In genomic region chr1:193406901-193407300, GRCh38 we compare ENCODE assay signal across 8 cellular contexts.
DNase-seq lines count a peak whose midpoint lies in the region; ATAC-seq, FAIRE-seq and TF ChIP-seq lines count a peak whose summit lies in the region.

No MANE protein-coding gene starts in this region.

- CTCF ChIA-PET in Caco-2 (lab: Charles Lee), result no interaction called here

- ATAC-seq in GM19328 (IDR thresholded peaks at IDR 0.05; ENCODE audit: unreplicated experiment) (peak; percentile 60), HG03520 (IDR thresholded peaks at IDR 0.05; ENCODE audit: unreplicated experiment) (peak; percentile 75), HG03095 (IDR thresholded peaks at IDR 0.05; ENCODE audit: unreplicated experiment) (no peak)
- ATAC-seq in naive thymus-derived CD8-positive, alpha-beta T cell, result peak; percentile 62 to 77

- intact Hi-C loops in Caco-2 (cut with micrococcal nuclease; ENCODE audit: unreplicated experiment), result loop anchor here (2.0 to 5.0 kb wide), 3 partner anchors 114 to 888 kb away; no protein-coding TSS in a partner anchor

- no peaks in the 10 kb centered on the region for H3K27me3 ChIP-seq in Caco-2 (replicated peaks; ENCODE audit: control insufficient read depth, insufficient read depth, low read length)

- POLR2A ChIA-PET in Caco-2 (lab: Charles Lee), result no interaction called here
- POLR2A ChIA-PET in naive thymus-derived CD8-positive, alpha-beta T cell (lab: Charles Lee), result no interaction called here

- no peaks in the 10 kb centered on the region for H3K9me3 Mint-ChIP-seq in Caco-2 (ENCODE audit: unreplicated experiment)
- H3K9me3 Mint-ChIP-seq in naive thymus-derived CD8-positive, alpha-beta T cell, result no peaks in the 10 kb centered on the region

- H3K27me3 Mint-ChIP-seq in Caco-2 (ENCODE audit: insufficient read depth, unreplicated experiment), result no peaks in the 10 kb centered on the region
- no peaks in the 10 kb centered on the region for H3K27me3 Mint-ChIP-seq in naive thymus-derived CD8-positive, alpha-beta T cell

- H3K4me3 Mint-ChIP-seq in Caco-2 (ENCODE audit: unreplicated experiment), result no peak overlapping the region
- no peak overlapping the region for H3K4me3 Mint-ChIP-seq in naive thymus-derived CD8-positive, alpha-beta T cell

- FAIRE-seq in endometrium (lab: Jason Lieb, UNC), result peak; percentile 87

- TF ChIP-seq CTCF in Caco-2 (IDR thresholded peaks at IDR 0.05; ENCODE audit: insufficient read depth in 1 of 2, low read depth in 1 of 2, low read length in 1 of 2, severe bottlenecking in 1 of 2, unreplicated experiment in 1 of 2), result peak; percentile 58 to 68

- no TSS peak for BruUV-seq in Caco-2 (replicated peaks; lab: Mats Ljungman, UMichigan)

- peaks cover 10% of the 10 kb centered on the region for H3K4me1 Mint-ChIP-seq in Caco-2 (ENCODE audit: low read depth, unreplicated experiment)
- H3K4me1 Mint-ChIP-seq in naive thymus-derived CD8-positive, alpha-beta T cell, result peaks cover 14 to 25% (median 18%) of the 10 kb centered on the region in 4 donors

- H3K36me3 Mint-ChIP-seq in Caco-2 (ENCODE audit: insufficient read depth, unreplicated experiment), result no peaks in the 10 kb centered on the region
- no peaks in the 10 kb centered on the region for H3K36me3 Mint-ChIP-seq in naive thymus-derived CD8-positive, alpha-beta T cell

- H3K27ac Mint-ChIP-seq in Caco-2 (ENCODE audit: unreplicated experiment), result no peak overlapping the region
- peak overlapping the region in 3 of 10 donors; percentile 1 to 30 (median 4) for H3K27ac Mint-ChIP-seq in naive thymus-derived CD8-positive, alpha-beta T cell

- peak in 1 of 2 experiments; percentile 13 for DNase-seq in Caco-2
- DNase-seq in RKO (ENCODE audit: low spot score), result peak; percentile 78
- peak in 3 of 10 donors; percentile 51 to 60 (median 54) for DNase-seq in naive thymus-derived CD8-positive, alpha-beta T cell
- no peak for DNase-seq in activated gamma-delta T cell treated with Interleukin-2 at 50 U/mL for 16 hours

- peaks cover 7% of the 10 kb centered on the region for H3K4me1 ChIP-seq in Caco-2

- H3K4me3 ChIP-seq in Caco-2 (ENCODE audit: low read depth, low read length), result no peak overlapping the region

- H3K9me3 ChIP-seq in Caco-2, result no peaks in the 10 kb centered on the region

- H3K36me3 ChIP-seq in Caco-2 (ENCODE audit: control insufficient read depth, insufficient read depth, low read length), result no peaks in the 10 kb centered on the region
